Comparison of ENCODE assay signal across 17 cellular contexts in genomic region chr19:1433119-1434039, GRCh38.
"Had no signal": no experiment of that assay in that cellular context is flagged by ENCODE, and none has a peak within 500 bp of the region (broad histone marks: within the 10 kb centered on the region; RNA-seq: fewer than 3 reads in every experiment).

No MANE protein-coding gene starts in this region.

- H3K36me3 Mint-ChIP-seq: activated naive CD8-positive, alpha-beta T cell had no signal

- H3K27ac Mint-ChIP-seq: activated CD4-positive, alpha-beta T cell treated with anti-CD3 and anti-CD28 coated beads for 36 hours; activated naive CD8-positive, alpha-beta T cell; memory B cell; progenitor cell of endocrine pancreas; WTC11 had no signal

- DNase-seq: activated CD4-positive, alpha-beta T cell treated with anti-CD3 and anti-CD28 coated beads for 36 hours; activated CD4-positive, alpha-beta T cell treated with anti-CD3 and anti-CD28 coated beads, Interleukin-2, amount 50 U/mL, for 48 hours; dermis blood vessel endothelial cell; effector memory CD4-positive, alpha-beta T cell; heart right ventricle; stimulated activated CD4-positive, alpha-beta T cell treated with anti-CD3 and anti-CD28 coated beads, Interleukin-2, amount 100 ng/mL, for 24 hours; stimulated activated naive CD4-positive, alpha-beta T cell treated with Interleukin-2 at 50 U/mL for 16 hours; substantia nigra; tibial artery had no signal

- H3K9me3 Mint-ChIP-seq: memory B cell, neural crest cell, WTC11 had no signal

- ATAC-seq: activated CD4-positive, alpha-beta T cell treated with anti-CD3 and anti-CD28 coated beads for 36 hours; heart right ventricle; WTC11 had no signal

- H3K4me1 Mint-ChIP-seq: memory B cell, WTC11 had no signal

- H3K4me3 ChIP-seq: esophagus muscularis mucosa, heart right ventricle, tibial artery had no signal

- H3K27ac ChIP-seq: esophagus muscularis mucosa, heart right ventricle, tibial artery had no signal

- H3K27me3 Mint-ChIP-seq: activated CD4-positive, alpha-beta T cell treated with anti-CD3 and anti-CD28 coated beads for 36 hours; activated naive CD8-positive, alpha-beta T cell; memory B cell; progenitor cell of endocrine pancreas had no signal

- H3K27me3 ChIP-seq: esophagus muscularis mucosa, heart right ventricle, tibial artery had no signal

- FAIRE-seq: endothelial cell of umbilical vein, urothelium cell line had no signal

- H3K9me3 ChIP-seq: esophagus muscularis mucosa, heart right ventricle, tibial artery had no signal

- H3K4me3 Mint-ChIP-seq: activated CD4-positive, alpha-beta T cell treated with anti-CD3 and anti-CD28 coated beads for 36 hours; activated naive CD8-positive, alpha-beta T cell; memory B cell; neural crest cell; WTC11 had no signal
